Comparison of ENCODE assay signal across 36 cellular contexts in genomic region chr1:4671828-4672227, GRCh38. TPM values are rescaled to one million over a fixed set of nuclear protein-coding genes. Genes with fewer than 3 reads are reported as not detected.
"Had no signal": no experiment of that assay in that cellular context is flagged by ENCODE, and none has a peak within 500 bp of the region (broad histone marks: within the 10 kb centered on the region; RNA-seq: fewer than 3 reads in every experiment).

No MANE protein-coding gene starts in this region.

- H3K9me3 ChIP-seq: adrenal gland, ascending aorta, body of pancreas, breast epithelium had no signal

- H3K36me3 ChIP-seq: adrenal gland, ascending aorta, brain microvascular endothelial cell, breast epithelium, cardiac muscle cell had no signal

- H3K27ac ChIP-seq: adrenal gland, ascending aorta, body of pancreas, brain microvascular endothelial cell, breast epithelium, cardiac muscle cell had no signal

- FAIRE-seq: astrocyte had no signal

- ATAC-seq: activated naive CD4-positive, alpha-beta T cell treated with anti-CD3 and anti-CD28 coated beads, Interleukin-2, amount 50 U/mL, for 72 hours; activated naive CD8-positive, alpha-beta T cell treated with anti-CD3 and anti-CD28 coated beads, Interleukin-2, amount 50 U/mL, for 24 hours; activated T-cell treated with anti-CD3 and anti-CD28 coated beads, Interleukin-2, amount 50 U/mL, for 4 hours; activated T-cell treated with anti-CD3 and anti-CD28 coated beads, Interleukin-2, amount 50 U/mL, for 72 hours; activated T-helper 17 cell treated with anti-CD3 and anti-CD28 coated beads, Interleukin-2, amount 50 U/mL, for 72 hours; body of pancreas had no signal

- H3K27me3 ChIP-seq: adrenal gland, ascending aorta, body of pancreas, brain microvascular endothelial cell, cardiac muscle cell had no signal

- H3K4me1 ChIP-seq: adrenal gland, ascending aorta, body of pancreas, breast epithelium had no signal

- DNase-seq: activated effector memory CD4-positive, alpha-beta T cell treated with anti-CD3 and anti-CD28 coated beads, Interleukin-2, amount 50 U/mL, for 16 hours; activated effector memory CD4-positive, alpha-beta T cell treated with Interleukin-2 at 50 U/mL for 16 hours; activated gamma-delta T cell; activated gamma-delta T cell treated with Interleukin-2 at 50 U/mL for 16 hours; activated naive CD4-positive, alpha-beta T cell; activated naive CD4-positive, alpha-beta T cell treated with anti-CD3 and anti-CD28 coated beads for 36 hours; activated naive CD4-positive, alpha-beta T cell treated with anti-CD3 and anti-CD28 coated beads, Interleukin-2, amount 10 ng/mL, durations not matched to agents 7 days and 5 days; activated naive CD4-positive, alpha-beta T cell treated with anti-CD3 and anti-CD28 coated beads, Interleukin-2, amount 50 U/mL, for 16 hours; activated naive CD4-positive, alpha-beta T cell treated with Interleukin-2 at 50 U/mL for 16 hours; activated naive CD8-positive, alpha-beta T cell treated with anti-CD3 and anti-CD28 coated beads for 36 hours; activated naive CD8-positive, alpha-beta T cell treated with anti-CD3 and anti-CD28 coated beads, Interleukin-2, amount 10 ng/mL, durations not matched to agents 7 days and 5 days; activated naive CD8-positive, alpha-beta T cell treated with anti-CD3 and anti-CD28 coated beads, Interleukin-2, amount 50 U/mL, for 24 hours; activated T-cell treated with anti-CD3 and anti-CD28 coated beads, Interleukin-2, amount 50 U/mL, for 1 hour; activated T-cell treated with anti-CD3 and anti-CD28 coated beads, Interleukin-2, amount 50 U/mL, for 24 hours; activated T-cell treated with anti-CD3 and anti-CD28 coated beads, Interleukin-2, amount 50 U/mL, for 4 hours; activated T-cell treated with anti-CD3 and anti-CD28 coated beads, Interleukin-2, amount 50 U/mL, for 48 hours; activated T-cell treated with anti-CD3 and anti-CD28 coated beads, Interleukin-2, amount 50 U/mL, for 72 hours; adrenal gland; amniotic stem cell; amygdala; anterior cingulate cortex; aorta; body of pancreas; brain microvascular endothelial cell; caudate nucleus; central memory CD4-positive, alpha-beta T cell; cerebellar nuclear complex had no signal

- H3K4me3 ChIP-seq: adrenal gland, ascending aorta, body of pancreas, breast epithelium, cardiac muscle cell had no signal

RNA-seq across cellular contexts. Expression of gene AJAP1, which starts 17.4 kb away (rescaled TPM):
- total RNA-seq: activated naive CD8-positive, alpha-beta T cell treated with anti-CD3 and anti-CD28 coated beads for 36 hours; activated naive CD8-positive, alpha-beta T cell treated with anti-CD3 and anti-CD28 coated beads, Interleukin-2, amount 10 ng/mL, durations not matched to agents 7 days and 5 days; activated T-helper 1 cell treated with anti-CD3 and anti-CD28 coated beads, Interleukin-12 subunit alpha, Interleukin-12 subunit beta, Interleukin-2, Interleukin-4 antibody, amounts not matched to agents 30 ng/mL and 10 ng/mL and 1 ng/mL, durations not matched to agents 14 hours and 24 hours and 36 hours; activated T-helper 17 cell treated with anti-CD3 and anti-CD28 coated beads, Interleukin-2, amount 50 U/mL, for 72 hours; activated T-helper 2 cell treated with anti-CD3 and anti-CD28 coated beads, Interferon-gamma antibody, Interleukin-2, Interleukin-4, amounts not matched to agents 10 μg/mL and 5 μg/mL and 100 μg/mL, durations not matched to agents 14 hours and 24 hours and 36 hours; cardiac muscle cell; chondrocyte had no signal
